Comparison of ENCODE assay signal across 27 cellular contexts in genomic region chr3:65449841-65450416, GRCh38.
DNase-seq lines count a peak whose midpoint lies in the region; ATAC-seq, FAIRE-seq and TF ChIP-seq lines count a peak whose summit lies in the region.
"Had no signal": no experiment of that assay in that cellular context is flagged by ENCODE, and none has a peak within 500 bp of the region (broad histone marks: within the 10 kb centered on the region; RNA-seq: fewer than 3 reads in every experiment).

No MANE protein-coding gene starts in this region.

- H4K8ac ChIP-seq in mesendoderm (ENCODE audit: low read depth, low read length), result no peak overlapping the region

- POLR2A ChIA-PET in HepG2 (lab: Yijun Ruan, JAX), result no interaction called here
- POLR2A ChIA-PET in WTC11 (lab: Charles Lee), result interaction anchor here (0.5 kb wide), 1 partner anchor 24 kb away, joined by 3 read pairs; no protein-coding TSS in a partner anchor

- H3K79me2 ChIP-seq in HepG2 (ENCODE audit: insufficient read depth, low read length) (no peaks in the 10 kb centered on the region), mesendoderm (ENCODE audit: control insufficient read depth, insufficient read depth, low read length) (no peaks in the 10 kb centered on the region)

- CTCF ChIA-PET in HepG2 (lab: Yijun Ruan, JAX; ENCODE audit: low intra/inter-chr PET ratio, low total read pairs) (no interaction called here), WTC11 (lab: Charles Lee) (no interaction called here)

- TF ChIP-seq EP300 in HepG2 (IDR thresholded peaks at IDR 0.05; ENCODE audit: low read depth in 2 of 2, low read length in 2 of 2) (no peak), HepG2 (CRISPR knock-in tag; IDR thresholded peaks at IDR 0.05; ENCODE audit: borderline replicate concordance) (no peak)

- no peak for ATAC-seq in HepG2
- no peak for ATAC-seq in right lobe of liver
- peak; percentile 51 for ATAC-seq in WTC11
- ATAC-seq in GM18511 (IDR thresholded peaks at IDR 0.05; ENCODE audit: unreplicated experiment), result no peak
- no peak for ATAC-seq in GM18868 (IDR thresholded peaks at IDR 0.05; ENCODE audit: unreplicated experiment)
- ATAC-seq: A549, GM12878 had no signal

- H3K27me3 Mint-ChIP-seq in WTC11 (ENCODE audit: low read depth), result no peaks in the 10 kb centered on the region
- H3K27me3 Mint-ChIP-seq: CD4-positive, alpha-beta memory T cell; CD4-positive, CD25-positive, alpha-beta regulatory T cell; CD8-positive, alpha-beta memory T cell had no signal

- H3K36me3 ChIP-seq in HepG2 (replicated peaks in 1 of 2; ENCODE audit: control insufficient read depth in 1 of 2, insufficient read depth in 2 of 2, low read length in 2 of 2), result peaks cover 0 to 9% of the 10 kb centered on the region in 2 experiments; a peak in 2 of 5 replicates
- no peaks in the 10 kb centered on the region for H3K36me3 ChIP-seq in right lobe of liver
- no peaks in the 10 kb centered on the region for H3K36me3 ChIP-seq in HAP-1 (replicated peaks)
- H3K36me3 ChIP-seq in mesendoderm (ENCODE audit: control insufficient read depth, insufficient read depth, low read length), result no peaks in the 10 kb centered on the region
- H3K36me3 ChIP-seq: BE2C had no signal

- H3K4ac ChIP-seq in mesendoderm (ENCODE audit: low read depth, low read length), result no peak overlapping the region

- no peaks in the 10 kb centered on the region for H4K20me1 ChIP-seq in HepG2 (ENCODE audit: insufficient read depth, low read length)
- H4K20me1 ChIP-seq: BLaER1 had no signal

- no peaks in the 10 kb centered on the region for H3K9me3 Mint-ChIP-seq in WTC11

- no peak overlapping the region for H2BK120ac ChIP-seq in mesendoderm (ENCODE audit: low read depth, low read length)

- DNase-seq in HepG2 (ENCODE audit: low spot score), result no peak
- DNase-seq in right lobe of liver, result no peak
- peak; percentile 10 to 34 for DNase-seq in HAP-1 (ENCODE audit: low spot score in 2 of 2)
- DNase-seq in WTC11 (ENCODE audit: low spot score), result no peak
- peak; percentile 65 for DNase-seq in mesendoderm
- no peak for DNase-seq in NCI-H2227 (lab: John Stamatoyannopoulos, UW; ENCODE audit: unreplicated experiment)
- DNase-seq: BE2C; C1 segment of cervical spinal cord; CD4-positive, alpha-beta memory T cell; CD4-positive, CD25-positive, alpha-beta regulatory T cell; CD8-positive, alpha-beta memory T cell; COR-L47; DMS 273 treated with DMSO at 0.1 percent for 48 hours; DMS153; DMS53; DMS79; DND-41; GDM1 had no signal

- TF ChIP-seq CTCF in HepG2 (CRISPR knock-in tag; IDR thresholded peaks at IDR 0.05), result no peak
- no peak for TF ChIP-seq CTCF in right lobe of liver (IDR thresholded peaks at IDR 0.05)
- TF ChIP-seq CTCF in WTC11 (IDR thresholded peaks at IDR 0.05), result no peak

- H3K27ac ChIP-seq in HepG2 (ENCODE audit: extremely low read length, insufficient read depth, low read length), result no peak overlapping the region
- H3K27ac ChIP-seq in right lobe of liver, result no peak overlapping the region
- H3K27ac ChIP-seq in mesendoderm (ENCODE audit: low read depth, low read length), result no peak overlapping the region
- H3K27ac ChIP-seq: 22Rv1, A549, BLaER1 had no signal

- H2BK5ac ChIP-seq in mesendoderm (ENCODE audit: low read length), result no peak overlapping the region

- H2AFZ ChIP-seq in HepG2 (ENCODE audit: low read length), result no peak overlapping the region

- no peak overlapping the region for H3K23ac ChIP-seq in mesendoderm (ENCODE audit: low read length)

- H3K4me1 ChIP-seq in HepG2 (ENCODE audit: insufficient read depth, low read length) (no peaks in the 10 kb centered on the region), right lobe of liver (peaks cover 0 to 9% (median 0%) of the 10 kb centered on the region in 4 donors), HAP-1 (peaks cover 8% of the 10 kb centered on the region), mesendoderm (ENCODE audit: control insufficient read depth, low read depth, low read length) (peaks cover 2% of the 10 kb centered on the region)
- H3K4me1 ChIP-seq: A549, BE2C, BLaER1 had no signal

- no peak overlapping the region for H2AK5ac ChIP-seq in mesendoderm (ENCODE audit: low read length)

- no peak overlapping the region for H2BK15ac ChIP-seq in mesendoderm (replicated peaks; ENCODE audit: low read depth)

- no TSS peak for BruUV-seq in HepG2 (replicated peaks; lab: Mats Ljungman, UMichigan)

- intact Hi-C loops in HepG2 (cut with micrococcal nuclease; ENCODE audit: unreplicated experiment) (no loop called here), right lobe of liver (cut with DNase I) (no loop called here)

- TF ChIP-seq POLR2A in HepG2 (IDR thresholded peaks at IDR 0.05; ENCODE audit: insufficient read depth in 1 of 2, low read depth in 2 of 2, low read length in 2 of 2), result no peak
- TF ChIP-seq POLR2A in right lobe of liver (IDR thresholded peaks at IDR 0.05), result no peak

- no peak overlapping the region for H3K18ac ChIP-seq in mesendoderm (ENCODE audit: low read length)

- TF ChIP-seq RAD21 in HepG2 (CRISPR knock-in tag; IDR thresholded peaks at IDR 0.05), result no peak

- H3K27me3 ChIP-seq in HepG2 (ENCODE audit: control insufficient read depth in 1 of 2, insufficient read depth in 2 of 2, low read length in 2 of 2), result no peaks in the 10 kb centered on the region
- no peaks in the 10 kb centered on the region for H3K27me3 ChIP-seq in right lobe of liver
- 0 out of 2 replicates have a peak, but pooled peaks cover 5% of the 10 kb centered on the region for H3K27me3 ChIP-seq in HAP-1 (ENCODE audit: low read depth)
- H3K27me3 ChIP-seq in mesendoderm (ENCODE audit: insufficient read depth, low read length, poor library complexity), result no peaks in the 10 kb centered on the region
- H3K27me3 ChIP-seq: BE2C, BLaER1 had no signal

- no peak overlapping the region for H3K27ac Mint-ChIP-seq in WTC11
- H3K27ac Mint-ChIP-seq: CD14-positive monocyte; CD4-positive, alpha-beta memory T cell; CD4-positive, CD25-positive, alpha-beta regulatory T cell; CD8-positive, alpha-beta memory T cell had no signal

- no peak overlapping the region for H4K5ac ChIP-seq in mesendoderm (ENCODE audit: low read length)

- H3K4me3 ChIP-seq in HepG2 (replicated peaks in 1 of 3; ENCODE audit: insufficient read depth in 1 of 3, low read depth in 2 of 3, low read length in 3 of 3), result no peak overlapping the region
- no peak overlapping the region for H3K4me3 ChIP-seq in right lobe of liver
- no peak overlapping the region for H3K4me3 ChIP-seq in HAP-1
- no peak overlapping the region for H3K4me3 ChIP-seq in mesendoderm (ENCODE audit: low read length)
- H3K4me3 ChIP-seq: A549, BLaER1, GM12878 had no signal

- H3K9me3 ChIP-seq in HepG2 (ENCODE audit: low read length) (no peaks in the 10 kb centered on the region), right lobe of liver (no peaks in the 10 kb centered on the region), HAP-1 (no peaks in the 10 kb centered on the region)
- H3K9me3 ChIP-seq: A549, BE2C, BLaER1 had no signal

- H3K9ac ChIP-seq in HepG2 (ENCODE audit: insufficient read depth, low read depth, low read length) (no peak overlapping the region), mesendoderm (ENCODE audit: low read length) (no peak overlapping the region)
- H3K9ac ChIP-seq: BLaER1 had no signal

- H3K4me2 ChIP-seq in HepG2 (ENCODE audit: low read depth, low read length), result no peak overlapping the region
- H3K4me2 ChIP-seq in mesendoderm (ENCODE audit: low read length), result no peak overlapping the region
- H3K4me2 ChIP-seq: A549, BLaER1 had no signal

- in situ Hi-C loops in HepG2 (cut with HindIII; ENCODE audit: extremely low pct_ligation_motif_present, low pct_unique_long_range_greater_than_20kb) (no loop called here), HAP-1 (cut with MboI; ENCODE audit: low sequenced_read_pairs) (loop anchor here (10.0 kb wide), 2 partner anchors 215 to 285 kb away; no protein-coding TSS in a partner anchor)

- H3K79me1 ChIP-seq in mesendoderm (ENCODE audit: low read length), result no peaks in the 10 kb centered on the region

- FAIRE-seq in HepG2 (lab: Jason Lieb, UNC), result no peak
- FAIRE-seq: A549, GM12878, GM12892, GM18507 had no signal

- H3K4me1 Mint-ChIP-seq in WTC11, result peaks cover 13% of the 10 kb centered on the region
- H3K4me1 Mint-ChIP-seq: CD14-positive monocyte; CD4-positive, alpha-beta memory T cell; CD4-positive, CD25-positive, alpha-beta regulatory T cell; CD8-positive, alpha-beta memory T cell had no signal

- 97% methylated on average over 6 of the region's 6 CpGs for WGBS in HepG2 (ENCODE audit: low lambda C conversion rate)
- 88% methylated on average over 6 of the region's 6 CpGs for WGBS in right lobe of liver (ENCODE audit: insufficient coverage, low coverage, low lambda C conversion rate, missing lambda C conversion rate)
- WGBS in mesendoderm (ENCODE audit: extremely low coverage, insufficient coverage, low lambda C conversion rate), result no CpG with 5 or more reads among the region's 6 CpGs

- H3K56ac ChIP-seq in mesendoderm (ENCODE audit: low read length), result no peak overlapping the region

- H3K4me3 Mint-ChIP-seq in WTC11, result no peak overlapping the region
- H3K4me3 Mint-ChIP-seq: CD14-positive monocyte; CD4-positive, CD25-positive, alpha-beta regulatory T cell; CD8-positive, alpha-beta memory T cell had no signal

- no peaks in the 10 kb centered on the region for H3K36me3 Mint-ChIP-seq in WTC11
- H3K36me3 Mint-ChIP-seq: CD14-positive monocyte; CD4-positive, alpha-beta memory T cell; CD4-positive, CD25-positive, alpha-beta regulatory T cell; CD8-positive, alpha-beta memory T cell had no signal

TF ChIP-seq in HepG2, 621 proteins besides CTCF, POLR2A, EP300 and RAD21:
- TF ChIP-seq CEBPB (IDR thresholded peaks at IDR 0.05; ENCODE audit: borderline replicate concordance, low read depth, low read length) (peak; percentile 51; the same call in 1 of the 2 replicates), ZNF234 (CRISPR knock-in tag; conservative IDR thresholded peaks at IDR 0.05) (no peak)

TF ChIP-seq in WTC11, 78 proteins besides CTCF, POLR2A, EP300 and RAD21:
- TF ChIP-seq SMAD4 (CRISPR knock-in tag; IDR thresholded peaks at IDR 0.05) (no peak), ZNF138 (CRISPR knock-in tag; conservative IDR thresholded peaks at IDR 0.05) (no peak), IRF1 (CRISPR knock-in tag; IDR thresholded peaks at IDR 0.05) (no peak), JUN (CRISPR knock-in tag; IDR thresholded peaks at IDR 0.05) (no peak)

Comparison
In these comparisons a context has a peak if more than half of its experiments do, and no peak if none do; other contexts are left out.
1. DNase-seq: peak in HAP-1 (2 of 2) and mesendoderm (single experiment); none in HepG2 (single experiment), right lobe of liver (0 of 3), WTC11 (single experiment) and NCI-H2227 (single experiment).